Comparison of ENCODE assay signal across 27 cellular contexts in genomic region chr11:35750315-35750714, GRCh38.
"Had no signal": no experiment of that assay in that cellular context is flagged by ENCODE, and none has a peak within 500 bp of the region (broad histone marks: within the 10 kb centered on the region; RNA-seq: fewer than 3 reads in every experiment).

No MANE protein-coding gene starts in this region.

- H3K36me3 ChIP-seq: colonic mucosa, esophagus muscularis mucosa, gastroesophageal sphincter, heart left ventricle, lower lobe of right lung, neutrophil, right atrium auricular region, sigmoid colon, thyroid gland, vagina had no signal

- H3K27me3 ChIP-seq: colonic mucosa, esophagus muscularis mucosa, foreskin keratinocyte, gastroesophageal sphincter, heart left ventricle, neutrophil, right atrium auricular region, sigmoid colon, stomach, thyroid gland, vagina had no signal

- H3K9me3 ChIP-seq: colonic mucosa, esophagus muscularis mucosa, gastroesophageal sphincter, heart left ventricle, left ventricle myocardium inferior, lower lobe of right lung, neutrophil, right atrium auricular region, sigmoid colon, stomach, thyroid gland, vagina had no signal

- H3K36me3 Mint-ChIP-seq: natural killer cell had no signal

- DNase-seq: colonic mucosa; effector CD8-positive, alpha-beta T cell; endodermal cell; heart left ventricle; hippocampal formation; left cardiac atrium; left ventricle myocardium inferior; lower lobe of right lung; natural killer cell; sigmoid colon; stimulated activated CD4-positive, alpha-beta T cell treated with anti-CD3 and anti-CD28 coated beads, Interleukin-1b, Interleukin-23, amount 100 ng/mL, for 48 hours; stimulated activated CD4-positive, alpha-beta T cell treated with anti-CD3 and anti-CD28 coated beads, Interleukin-4, amount 100 ng/mL, for 24 hours; stimulated activated naive CD4-positive, alpha-beta T cell treated with Interleukin-2 at 50 U/mL for 16 hours; stomach; thyroid gland; trophoblast cell had no signal

- H3K4me1 ChIP-seq: colonic mucosa, lower lobe of right lung, parathyroid adenoma, right atrium auricular region, stomach, thyroid gland, vagina had no signal

- H3K9ac ChIP-seq: parathyroid adenoma had no signal

- H3K27me3 Mint-ChIP-seq: dendritic cell treated with granulocyte-macrophage colony-stimulating factor and Interleukin-4, amounts not matched to agents 40 ng/mL and 50 ng/mL, for 4 days; progenitor cell of endocrine pancreas had no signal

- H3K27ac Mint-ChIP-seq: dendritic cell treated with granulocyte-macrophage colony-stimulating factor and Interleukin-4, amounts not matched to agents 40 ng/mL and 50 ng/mL, for 4 days; endodermal cell; natural killer cell; progenitor cell of endocrine pancreas; stimulated activated effector memory CD8-positive, alpha-beta T cell treated with anti-CD3 and anti-CD28 coated beads, Interleukin-12 subunit alpha, Interleukin-12 subunit beta, amount 100 ng/mL, for 72 hours had no signal

- H3K9me3 Mint-ChIP-seq: dendritic cell treated with granulocyte-macrophage colony-stimulating factor and Interleukin-4, amounts not matched to agents 40 ng/mL and 50 ng/mL, for 4 days; natural killer cell; stimulated activated effector memory CD8-positive, alpha-beta T cell treated with anti-CD3 and anti-CD28 coated beads, Interleukin-12 subunit alpha, Interleukin-12 subunit beta, amount 100 ng/mL, for 72 hours had no signal

- ATAC-seq: foreskin keratinocyte; gastroesophageal sphincter; heart left ventricle; left cardiac atrium; lower lobe of right lung; natural killer cell; stimulated activated effector memory CD8-positive, alpha-beta T cell treated with anti-CD3 and anti-CD28 coated beads, Interleukin-12 subunit alpha, Interleukin-12 subunit beta, amount 100 ng/mL, for 72 hours had no signal

- H3K27ac ChIP-seq: colonic mucosa, esophagus muscularis mucosa, foreskin keratinocyte, gastroesophageal sphincter, heart left ventricle, left ventricle myocardium inferior, lower lobe of right lung, neutrophil, parathyroid adenoma, right atrium auricular region, sigmoid colon, stomach, thyroid gland, vagina had no signal

- H3K4me3 ChIP-seq: colonic mucosa, esophagus muscularis mucosa, gastroesophageal sphincter, heart left ventricle, left ventricle myocardium inferior, lower lobe of right lung, right atrium auricular region, sigmoid colon, stomach, thyroid gland, vagina had no signal

- H3K4me3 Mint-ChIP-seq: dendritic cell treated with granulocyte-macrophage colony-stimulating factor and Interleukin-4, amounts not matched to agents 40 ng/mL and 50 ng/mL, for 4 days; endodermal cell; natural killer cell; neural crest cell; stimulated activated effector memory CD8-positive, alpha-beta T cell treated with anti-CD3 and anti-CD28 coated beads, Interleukin-12 subunit alpha, Interleukin-12 subunit beta, amount 100 ng/mL, for 72 hours had no signal
